In genomic region chr10:96850113-96850512, GRCh38 we compare ENCODE assay signal across 2 cellular contexts.
A peak's percentile ranks its signal among the peaks of the same experiment; 100 is the strongest.
TF ChIP-seq lines count a peak whose summit lies in the region.

No MANE protein-coding gene starts in this region.

TF ChIP-seq in HepG2, 621 proteins besides CTCF, POLR2A, EP300 and RAD21 (continues in another document):
- TF ChIP-seq ZBTB33 (CRISPR knock-in tag; IDR thresholded peaks at IDR 0.05) (peak; percentile 71; the same call in 1 of the 2 replicates), ZMYM3 (CRISPR knock-in tag; IDR thresholded peaks at IDR 0.05) (peak; percentile 35; the same call in 1 of the 2 replicates), ARNT (IDR thresholded peaks at IDR 0.05) (no peak), HMG20A (CRISPR knock-in tag; IDR thresholded peaks at IDR 0.05; ENCODE audit: borderline replicate concordance) (no peak), ZNF121 (CRISPR knock-in tag; IDR thresholded peaks at IDR 0.05) (peak; percentile 73), RBM22 (optimal IDR thresholded peaks at IDR 0.05; ENCODE audit: low read length) (peak; percentile 40)
- TF ChIP-seq, protein P1, sequence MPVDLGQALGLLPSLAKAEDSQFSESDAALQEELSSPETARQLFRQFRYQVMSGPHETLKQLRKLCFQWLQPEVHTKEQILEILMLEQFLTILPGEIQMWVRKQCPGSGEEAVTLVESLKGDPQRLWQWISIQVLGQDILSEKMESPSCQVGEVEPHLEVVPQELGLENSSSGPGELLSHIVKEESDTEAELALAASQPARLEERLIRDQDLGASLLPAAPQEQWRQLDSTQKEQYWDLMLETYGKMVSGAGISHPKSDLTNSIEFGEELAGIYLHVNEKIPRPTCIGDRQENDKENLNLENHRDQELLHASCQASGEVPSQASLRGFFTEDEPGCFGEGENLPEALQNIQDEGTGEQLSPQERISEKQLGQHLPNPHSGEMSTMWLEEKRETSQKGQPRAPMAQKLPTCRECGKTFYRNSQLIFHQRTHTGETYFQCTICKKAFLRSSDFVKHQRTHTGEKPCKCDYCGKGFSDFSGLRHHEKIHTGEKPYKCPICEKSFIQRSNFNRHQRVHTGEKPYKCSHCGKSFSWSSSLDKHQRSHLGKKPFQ (CRISPR knock-in tag; IDR thresholded peaks at IDR 0.05; ENCODE audit: insufficient replicate concordance): no peak
- TF ChIP-seq, protein P2, sequence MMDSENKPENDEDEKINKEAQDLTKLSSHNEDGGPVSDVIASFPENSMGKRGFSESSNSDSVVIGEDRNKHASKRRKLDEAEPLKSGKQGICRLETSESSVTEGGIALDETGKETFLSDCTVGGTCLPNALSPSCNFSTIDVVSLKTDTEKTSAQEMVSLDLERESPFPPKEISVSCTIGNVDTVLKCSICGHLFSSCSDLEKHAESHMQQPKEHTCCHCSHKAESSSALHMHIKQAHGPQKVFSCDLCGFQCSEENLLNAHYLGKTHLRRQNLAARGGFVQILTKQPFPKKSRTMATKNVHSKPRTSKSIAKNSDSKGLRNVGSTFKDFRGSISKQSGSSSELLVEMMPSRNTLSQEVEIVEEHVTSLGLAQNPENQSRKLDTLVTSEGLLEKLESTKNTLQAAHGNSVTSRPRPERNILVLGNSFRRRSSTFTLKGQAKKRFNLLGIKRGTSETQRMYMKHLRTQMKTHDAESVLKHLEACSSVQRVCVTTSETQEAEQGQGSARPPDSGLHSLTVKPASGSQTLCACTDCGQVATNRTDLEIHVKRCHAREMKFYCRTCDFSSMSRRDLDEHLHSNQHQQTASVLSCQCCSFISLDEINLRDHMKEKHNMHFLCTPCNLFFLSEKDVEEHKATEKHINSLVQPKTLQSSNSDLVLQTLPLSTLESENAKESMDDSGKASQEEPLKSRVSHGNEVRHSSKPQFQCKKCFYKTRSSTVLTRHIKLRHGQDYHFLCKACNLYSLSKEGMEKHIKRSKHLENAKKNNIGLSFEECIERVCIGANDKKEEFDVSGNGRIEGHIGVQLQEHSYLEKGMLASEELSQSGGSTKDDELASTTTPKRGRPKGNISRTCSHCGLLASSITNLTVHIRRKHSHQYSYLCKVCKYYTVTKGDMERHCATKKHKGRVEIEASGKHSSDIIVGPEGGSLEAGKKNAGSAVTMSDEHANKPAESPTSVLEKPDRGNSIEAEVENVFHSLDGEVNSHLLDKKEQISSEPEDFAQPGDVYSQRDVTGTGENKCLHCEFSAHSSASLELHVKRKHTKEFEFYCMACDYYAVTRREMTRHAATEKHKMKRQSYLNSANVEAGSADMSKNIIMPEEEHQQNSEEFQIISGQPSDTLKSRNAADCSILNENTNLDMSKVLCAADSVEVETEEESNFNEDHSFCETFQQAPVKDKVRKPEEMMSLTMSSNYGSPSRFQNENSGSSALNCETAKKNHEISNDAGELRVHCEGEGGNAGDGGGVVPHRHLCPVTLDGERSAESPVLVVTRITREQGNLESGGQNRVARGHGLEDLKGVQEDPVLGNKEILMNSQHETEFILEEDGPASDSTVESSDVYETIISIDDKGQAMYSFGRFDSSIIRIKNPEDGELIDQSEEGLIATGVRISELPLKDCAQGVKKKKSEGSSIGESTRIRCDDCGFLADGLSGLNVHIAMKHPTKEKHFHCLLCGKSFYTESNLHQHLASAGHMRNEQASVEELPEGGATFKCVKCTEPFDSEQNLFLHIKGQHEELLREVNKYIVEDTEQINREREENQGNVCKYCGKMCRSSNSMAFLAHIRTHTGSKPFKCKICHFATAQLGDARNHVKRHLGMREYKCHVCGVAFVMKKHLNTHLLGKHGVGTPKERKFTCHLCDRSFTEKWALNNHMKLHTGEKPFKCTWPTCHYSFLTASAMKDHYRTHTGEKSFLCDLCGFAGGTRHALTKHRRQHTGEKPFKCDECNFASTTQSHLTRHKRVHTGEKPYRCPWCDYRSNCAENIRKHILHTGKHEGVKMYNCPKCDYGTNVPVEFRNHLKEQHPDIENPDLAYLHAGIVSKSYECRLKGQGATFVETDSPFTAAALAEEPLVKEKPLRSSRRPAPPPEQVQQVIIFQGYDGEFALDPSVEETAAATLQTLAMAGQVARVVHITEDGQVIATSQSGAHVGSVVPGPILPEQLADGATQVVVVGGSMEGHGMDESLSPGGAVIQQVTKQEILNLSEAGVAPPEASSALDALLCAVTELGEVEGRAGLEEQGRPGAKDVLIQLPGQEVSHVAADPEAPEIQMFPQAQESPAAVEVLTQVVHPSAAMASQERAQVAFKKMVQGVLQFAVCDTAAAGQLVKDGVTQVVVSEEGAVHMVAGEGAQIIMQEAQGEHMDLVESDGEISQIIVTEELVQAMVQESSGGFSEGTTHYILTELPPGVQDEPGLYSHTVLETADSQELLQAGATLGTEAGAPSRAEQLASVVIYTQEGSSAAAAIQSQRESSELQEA (CRISPR knock-in tag; IDR thresholded peaks at IDR 0.05; ENCODE audit: not compliant biosample characterization): no peak

TF ChIP-seq in GM12878, 131 proteins besides CTCF, POLR2A, EP300 and RAD21:
- TF ChIP-seq MTA2 (IDR thresholded peaks at IDR 0.05; ENCODE audit: low read depth): no peak
- TF ChIP-seq DPF2 (IDR thresholded peaks at IDR 0.05): no peak
- TF ChIP-seq, protein P3, sequence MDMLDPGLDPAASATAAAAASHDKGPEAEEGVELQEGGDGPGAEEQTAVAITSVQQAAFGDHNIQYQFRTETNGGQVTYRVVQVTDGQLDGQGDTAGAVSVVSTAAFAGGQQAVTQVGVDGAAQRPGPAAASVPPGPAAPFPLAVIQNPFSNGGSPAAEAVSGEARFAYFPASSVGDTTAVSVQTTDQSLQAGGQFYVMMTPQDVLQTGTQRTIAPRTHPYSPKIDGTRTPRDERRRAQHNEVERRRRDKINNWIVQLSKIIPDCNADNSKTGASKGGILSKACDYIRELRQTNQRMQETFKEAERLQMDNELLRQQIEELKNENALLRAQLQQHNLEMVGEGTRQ (IDR thresholded peaks at IDR 0.05; ENCODE audit: borderline replicate concordance, low read depth, low read length): no peak
- no peak for TF ChIP-seq STAT3 (IDR thresholded peaks at IDR 0.05; ENCODE audit: low read depth, low read length)
- no peak for TF ChIP-seq FOS (IDR thresholded peaks at IDR 0.05; ENCODE audit: borderline replicate concordance, extremely low read depth, insufficient read length)
- TF ChIP-seq GABPA (IDR thresholded peaks at IDR 0.05; ENCODE audit: low read depth): no peak
- no peak for TF ChIP-seq TAF1 (IDR thresholded peaks at IDR 0.05; ENCODE audit: borderline replicate concordance, low read depth, low read length)
- TF ChIP-seq, protein P4, sequence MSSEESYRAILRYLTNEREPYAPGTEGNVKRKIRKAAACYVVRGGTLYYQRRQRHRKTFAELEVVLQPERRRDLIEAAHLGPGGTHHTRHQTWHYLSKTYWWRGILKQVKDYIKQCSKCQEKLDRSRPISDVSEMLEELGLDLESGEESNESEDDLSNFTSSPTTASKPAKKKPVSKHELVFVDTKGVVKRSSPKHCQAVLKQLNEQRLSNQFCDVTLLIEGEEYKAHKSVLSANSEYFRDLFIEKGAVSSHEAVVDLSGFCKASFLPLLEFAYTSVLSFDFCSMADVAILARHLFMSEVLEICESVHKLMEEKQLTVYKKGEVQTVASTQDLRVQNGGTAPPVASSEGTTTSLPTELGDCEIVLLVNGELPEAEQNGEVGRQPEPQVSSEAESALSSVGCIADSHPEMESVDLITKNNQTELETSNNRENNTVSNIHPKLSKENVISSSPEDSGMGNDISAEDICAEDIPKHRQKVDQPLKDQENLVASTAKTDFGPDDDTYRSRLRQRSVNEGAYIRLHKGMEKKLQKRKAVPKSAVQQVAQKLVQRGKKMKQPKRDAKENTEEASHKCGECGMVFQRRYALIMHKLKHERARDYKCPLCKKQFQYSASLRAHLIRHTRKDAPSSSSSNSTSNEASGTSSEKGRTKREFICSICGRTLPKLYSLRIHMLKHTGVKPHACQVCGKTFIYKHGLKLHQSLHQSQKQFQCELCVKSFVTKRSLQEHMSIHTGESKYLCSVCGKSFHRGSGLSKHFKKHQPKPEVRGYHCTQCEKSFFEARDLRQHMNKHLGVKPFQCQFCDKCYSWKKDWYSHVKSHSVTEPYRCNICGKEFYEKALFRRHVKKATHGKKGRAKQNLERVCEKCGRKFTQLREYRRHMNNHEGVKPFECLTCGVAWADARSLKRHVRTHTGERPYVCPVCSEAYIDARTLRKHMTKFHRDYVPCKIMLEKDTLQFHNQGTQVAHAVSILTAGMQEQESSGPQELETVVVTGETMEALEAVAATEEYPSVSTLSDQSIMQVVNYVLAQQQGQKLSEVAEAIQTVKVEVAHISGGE (CRISPR knock-in tag; IDR thresholded peaks at IDR 0.05): no peak
- TF ChIP-seq, protein P5, sequence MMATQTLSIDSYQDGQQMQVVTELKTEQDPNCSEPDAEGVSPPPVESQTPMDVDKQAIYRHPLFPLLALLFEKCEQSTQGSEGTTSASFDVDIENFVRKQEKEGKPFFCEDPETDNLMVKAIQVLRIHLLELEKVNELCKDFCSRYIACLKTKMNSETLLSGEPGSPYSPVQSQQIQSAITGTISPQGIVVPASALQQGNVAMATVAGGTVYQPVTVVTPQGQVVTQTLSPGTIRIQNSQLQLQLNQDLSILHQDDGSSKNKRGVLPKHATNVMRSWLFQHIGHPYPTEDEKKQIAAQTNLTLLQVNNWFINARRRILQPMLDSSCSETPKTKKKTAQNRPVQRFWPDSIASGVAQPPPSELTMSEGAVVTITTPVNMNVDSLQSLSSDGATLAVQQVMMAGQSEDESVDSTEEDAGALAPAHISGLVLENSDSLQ (IDR thresholded peaks at IDR 0.05): no peak
- TF ChIP-seq SREBF1 (IDR thresholded peaks at IDR 0.05; ENCODE audit: low read length): no peak
- TF ChIP-seq, protein P6, sequence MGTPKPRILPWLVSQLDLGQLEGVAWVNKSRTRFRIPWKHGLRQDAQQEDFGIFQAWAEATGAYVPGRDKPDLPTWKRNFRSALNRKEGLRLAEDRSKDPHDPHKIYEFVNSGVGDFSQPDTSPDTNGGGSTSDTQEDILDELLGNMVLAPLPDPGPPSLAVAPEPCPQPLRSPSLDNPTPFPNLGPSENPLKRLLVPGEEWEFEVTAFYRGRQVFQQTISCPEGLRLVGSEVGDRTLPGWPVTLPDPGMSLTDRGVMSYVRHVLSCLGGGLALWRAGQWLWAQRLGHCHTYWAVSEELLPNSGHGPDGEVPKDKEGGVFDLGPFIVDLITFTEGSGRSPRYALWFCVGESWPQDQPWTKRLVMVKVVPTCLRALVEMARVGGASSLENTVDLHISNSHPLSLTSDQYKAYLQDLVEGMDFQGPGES (IDR thresholded peaks at IDR 0.05): no peak
- TF ChIP-seq KAT2A (conservative IDR thresholded peaks at IDR 0.05; ENCODE audit: control insufficient read depth, low read depth, low read length): no peak
- no peak for TF ChIP-seq ZBTB4 (CRISPR knock-in tag; IDR thresholded peaks at IDR 0.05)
- no peak for TF ChIP-seq BHLHE40 (IDR thresholded peaks at IDR 0.05; ENCODE audit: borderline replicate concordance in 1 of 2, low read depth in 2 of 2, low read length in 1 of 2)
- no peak for TF ChIP-seq FOXK2 (IDR thresholded peaks at IDR 0.05)
- TF ChIP-seq NR2C2 (IDR thresholded peaks at IDR 0.05; ENCODE audit: borderline replicate concordance, control insufficient read depth, insufficient read length, low read depth): no peak
